In genomic region chr11:124886476-124886875, GRCh38 we compare ENCODE assay signal across 23 cellular contexts. TPM values are rescaled to one million over a fixed set of nuclear protein-coding genes. Genes with fewer than 3 reads are reported as not detected.
DNase-seq lines count a peak whose midpoint lies in the region; ATAC-seq and TF ChIP-seq lines count a peak whose summit lies in the region.
"Had no signal": no experiment of that assay in that cellular context is flagged by ENCODE, and none has a peak within 500 bp of the region (broad histone marks: within the 10 kb centered on the region; RNA-seq: fewer than 3 reads in every experiment).

No MANE protein-coding gene starts in this region.

- peaks cover 10% of the 10 kb centered on the region for H3K27me3 Mint-ChIP-seq in dendritic cell treated with granulocyte-macrophage colony-stimulating factor and Interleukin-4, amounts not matched to agents 40 ng/mL and 50 ng/mL, for 4 days
- H3K27me3 Mint-ChIP-seq in type B pancreatic cell: peaks cover 33% of the 10 kb centered on the region

- H3K4me3 Mint-ChIP-seq in dendritic cell treated with granulocyte-macrophage colony-stimulating factor and Interleukin-4, amounts not matched to agents 40 ng/mL and 50 ng/mL, for 4 days: no peak overlapping the region
- H3K4me3 Mint-ChIP-seq in type B pancreatic cell: no peak overlapping the region
- H3K4me3 Mint-ChIP-seq: CD8-positive, alpha-beta memory T cell; IgD-negative memory B cell had no signal

- H3K36me3 Mint-ChIP-seq in dendritic cell treated with granulocyte-macrophage colony-stimulating factor and Interleukin-4, amounts not matched to agents 40 ng/mL and 50 ng/mL, for 4 days (ENCODE audit: low read depth): no peaks in the 10 kb centered on the region
- H3K36me3 Mint-ChIP-seq in type B pancreatic cell: no peaks in the 10 kb centered on the region
- H3K36me3 Mint-ChIP-seq: CD8-positive, alpha-beta memory T cell; IgD-negative memory B cell had no signal

- TF ChIP-seq CTCF in right atrium auricular region (IDR thresholded peaks at IDR 0.05): no peak
- TF ChIP-seq CTCF in type B pancreatic cell (conservative IDR thresholded peaks at IDR 0.05): no peak

- H3K4me1 Mint-ChIP-seq in dendritic cell treated with granulocyte-macrophage colony-stimulating factor and Interleukin-4, amounts not matched to agents 40 ng/mL and 50 ng/mL, for 4 days (ENCODE audit: low read depth): peaks cover 38% of the 10 kb centered on the region
- H3K4me1 Mint-ChIP-seq in type B pancreatic cell (ENCODE audit: unreplicated experiment): peaks cover 12% of the 10 kb centered on the region
- H3K4me1 Mint-ChIP-seq: CD8-positive, alpha-beta memory T cell; IgD-negative memory B cell had no signal

- H3K9me3 ChIP-seq in right cardiac atrium (ENCODE audit: control insufficient read depth, low read length) (no peaks in the 10 kb centered on the region), right atrium auricular region (no peaks in the 10 kb centered on the region)
- H3K9me3 ChIP-seq: HAP-1, MG63, Peyer's patch had no signal

- peaks cover 6% of the 10 kb centered on the region for H3K4me1 ChIP-seq in right cardiac atrium (ENCODE audit: control insufficient read depth, insufficient read depth, low read length)
- H3K4me1 ChIP-seq in right atrium auricular region: peaks cover 0 to 42% of the 10 kb centered on the region in 2 donors
- H3K4me1 ChIP-seq: HAP-1, Peyer's patch had no signal

- ATAC-seq in right cardiac atrium: no peak
- ATAC-seq in GM18868 (IDR thresholded peaks at IDR 0.05; ENCODE audit: unreplicated experiment): no peak
- ATAC-seq in GM21717 (IDR thresholded peaks at IDR 0.05; ENCODE audit: unreplicated experiment): no peak

- H3K4me3 ChIP-seq in right cardiac atrium (ENCODE audit: low read length) (no peak overlapping the region), right atrium auricular region (no peak overlapping the region)
- H3K4me3 ChIP-seq: HAP-1, MG63, Peyer's patch, SK-N-MC had no signal

- H3K36me3 ChIP-seq in right atrium auricular region: no peaks in the 10 kb centered on the region
- H3K36me3 ChIP-seq: HAP-1, MG63, Peyer's patch had no signal

- intact Hi-C loops in right cardiac atrium (cut with DNase I): no loop called here
- intact Hi-C loops in dendritic cell treated with granulocyte-macrophage colony-stimulating factor and Interleukin-4, amounts not matched to agents 40 ng/mL and 50 ng/mL, for 4 days (cut with micrococcal nuclease): no loop called here

- H3K27ac ChIP-seq in right cardiac atrium (ENCODE audit: low read length): no peak overlapping the region
- no peak overlapping the region for H3K27ac ChIP-seq in right atrium auricular region
- H3K27ac ChIP-seq: Peyer's patch, SK-N-MC had no signal

- H3K9me3 Mint-ChIP-seq in dendritic cell treated with granulocyte-macrophage colony-stimulating factor and Interleukin-4, amounts not matched to agents 40 ng/mL and 50 ng/mL, for 4 days: no peaks in the 10 kb centered on the region
- H3K9me3 Mint-ChIP-seq in type B pancreatic cell: no peaks in the 10 kb centered on the region
- H3K9me3 Mint-ChIP-seq: CD8-positive, alpha-beta memory T cell; IgD-negative memory B cell had no signal

- peak overlapping the region; percentile 21 for H3K27ac Mint-ChIP-seq in dendritic cell treated with granulocyte-macrophage colony-stimulating factor and Interleukin-4, amounts not matched to agents 40 ng/mL and 50 ng/mL, for 4 days
- no peak overlapping the region for H3K27ac Mint-ChIP-seq in type B pancreatic cell
- H3K27ac Mint-ChIP-seq: IgD-negative memory B cell had no signal

- peak in 2 of 3 donors; percentile 33 to 55 for DNase-seq in right cardiac atrium
- DNase-seq in right atrium auricular region (ENCODE audit: low spot score): no peak
- peak; percentile 78 for DNase-seq in mesenteric fat pad (ENCODE audit: low spot score)
- DNase-seq in type B pancreatic cell (ENCODE audit: extremely low spot score, unreplicated experiment): peak; percentile 43
- DNase-seq in effector CD4-positive, alpha-beta T cell: no peak
- DNase-seq: ACHN; C1 segment of cervical spinal cord; CD8-positive, alpha-beta memory T cell; Karpas-422; MG63; NCI-H1048; NCI-H1436 treated with DMSO at 0.1 percent for 48 hours; NCI-H2029 treated with DMSO at 0.1 percent for 48 hours; NCI-H2171; NCI-H526; Peyer's patch; SHP77 had no signal

- H3K27me3 ChIP-seq in right cardiac atrium (ENCODE audit: control insufficient read depth, insufficient read depth) (no peaks in the 10 kb centered on the region), right atrium auricular region (no peaks in the 10 kb centered on the region)
- H3K27me3 ChIP-seq: MG63, Peyer's patch had no signal

- WGBS in right cardiac atrium: 87% methylated on average over 11 of the region's 11 CpGs

RNA-seq across cellular contexts. Expression of gene ROBO4, which starts 11.2 kb away (rescaled TPM):
- 10 to 100 TPM; 11.7 to 17.4 (median 15.0) TPM for total RNA-seq in right cardiac atrium
- 16.8 TPM for polyA plus RNA-seq in right cardiac atrium
- 10 to 100 TPM; 16.2 to 21.6 TPM for total RNA-seq in right atrium auricular region
- 70.9 TPM for total RNA-seq in mesenteric fat pad
- total RNA-seq in type B pancreatic cell (ENCODE audit: low replicate concordance): not detected in 2 replicates
- total RNA-seq: CD8-positive, alpha-beta memory T cell had no signal
- polyA plus RNA-seq: CD8-positive, alpha-beta memory T cell; IgD-negative memory B cell had no signal

RNA-seq across cellular contexts. Expression of gene ROBO3, which starts 21.2 kb away (rescaled TPM):
- total RNA-seq in right cardiac atrium (10 to 100 TPM in 2 of 4 donors, 1 to 10 TPM in 2; 9.8 to 11.0 (median 10.2) TPM), right atrium auricular region (10 to 100 TPM in 1 of 2 donors, 1 to 10 TPM in 1; 6.4 to 10.1 TPM), mesenteric fat pad (14.8 TPM), type B pancreatic cell (ENCODE audit: low replicate concordance) (5.5 and 27.4 TPM in 2 replicates)
- 15.4 TPM for polyA plus RNA-seq in right cardiac atrium
- polyA plus RNA-seq: IgD-negative memory B cell had no signal

RNA-seq across cellular contexts. Expression of gene HEPN1, which starts 32.6 kb away (rescaled TPM):
- total RNA-seq in right cardiac atrium: not detected
- not detected for polyA plus RNA-seq in right cardiac atrium
- total RNA-seq in right atrium auricular region: not detected
- total RNA-seq in mesenteric fat pad: not detected
- not detected in 2 replicates for total RNA-seq in type B pancreatic cell (ENCODE audit: low replicate concordance)
- total RNA-seq: CD8-positive, alpha-beta memory T cell; Peyer's patch had no signal
- polyA plus RNA-seq: CD8-positive, alpha-beta memory T cell; IgD-negative memory B cell had no signal

RNA-seq across cellular contexts. Expression of gene HEPACAM, which starts 49.4 kb away (rescaled TPM):
- 1 to 10 TPM in 1 of 4 donors, under 1 TPM in 3; 0.26 to 1.9 (median 0.38) TPM for total RNA-seq in right cardiac atrium
- 0.43 TPM for polyA plus RNA-seq in right cardiac atrium
- under 1 TPM in 1 of 2 donors, not detected in 1; 0.83 TPM for total RNA-seq in right atrium auricular region
- total RNA-seq in mesenteric fat pad: 33.4 TPM
- 0.43 TPM in 1 of 2 replicates, not detected in the other for total RNA-seq in type B pancreatic cell (ENCODE audit: low replicate concordance)
- total RNA-seq: CD8-positive, alpha-beta memory T cell had no signal
- polyA plus RNA-seq: CD8-positive, alpha-beta memory T cell; IgD-negative memory B cell had no signal

Comparison
In these comparisons a context has a peak if more than half of its experiments do, and no peak if none do; other contexts are left out.
1. DNase-seq: peak in right cardiac atrium (2 of 3), mesenteric fat pad (single experiment) and type B pancreatic cell (single experiment); none in right atrium auricular region (single experiment) and effector CD4-positive, alpha-beta T cell (single experiment).
2. RNA of gene ROBO4, which starts 11.2 kb away (total RNA-seq): 70.9 TPM in mesenteric fat pad (single experiment), 16.2 to 21.6 TPM in right atrium auricular region and 11.7 to 17.4 TPM in right cardiac atrium; not detected in type B pancreatic cell; every median in the first group is over 10 times any median in the second.